Comparison of ENCODE assay signal across 1 cellular context in genomic region chr17:57444632-57445031, GRCh38.
TF ChIP-seq lines count a peak whose summit lies in the region.

No MANE protein-coding gene starts in this region.

TF ChIP-seq in GM23338, 12 proteins besides CTCF, POLR2A, EP300 and RAD21 (continued from another document):
- TF ChIP-seq ZNF462 (CRISPR knock-in tag; IDR thresholded peaks at IDR 0.05) = no peak
- TF ChIP-seq ETS1 (IDR thresholded peaks at IDR 0.05) = no peak
- TF ChIP-seq ZNF331 (CRISPR knock-in tag; IDR thresholded peaks at IDR 0.05; ENCODE audit: low read depth) = no peak
- TF ChIP-seq POLR2AphosphoS5 (IDR thresholded peaks at IDR 0.05; ENCODE audit: low read depth) = no peak
- no peak for TF ChIP-seq EZH2 (IDR thresholded peaks at IDR 0.05; ENCODE audit: low read depth, unreplicated experiment)
- TF ChIP-seq CREB1 (CRISPR knock-in tag; IDR thresholded peaks at IDR 0.05; ENCODE audit: low read depth) = no peak
- TF ChIP-seq STAT1 (IDR thresholded peaks at IDR 0.05; ENCODE audit: unreplicated experiment) = no peak
- no peak for TF ChIP-seq JUNB (IDR thresholded peaks at IDR 0.05; ENCODE audit: unreplicated experiment)
